In genomic region chr17:60534613-60535157, GRCh38 we compare ENCODE assay signal across 22 cellular contexts. TPM values are rescaled to one million over a fixed set of nuclear protein-coding genes. Genes with fewer than 3 reads are reported as not detected.
DNase-seq lines count a peak whose midpoint lies in the region; ATAC-seq, FAIRE-seq and TF ChIP-seq lines count a peak whose summit lies in the region.
"Had no signal": no experiment of that assay in that cellular context is flagged by ENCODE, and none has a peak within 500 bp of the region (broad histone marks: within the 10 kb centered on the region; RNA-seq: fewer than 3 reads in every experiment).

No MANE protein-coding gene starts in this region.

- no peaks in the 10 kb centered on the region for H3K27me3 ChIP-seq in AG04450 (ENCODE audit: control insufficient read depth, insufficient read depth, low read length)
- H3K27me3 ChIP-seq in pancreas = no peaks in the 10 kb centered on the region
- H3K27me3 ChIP-seq in smooth muscle cell (ENCODE audit: low read depth) = no peaks in the 10 kb centered on the region
- H3K27me3 ChIP-seq: SJSA1 had no signal

- 55 to 58% methylated on average over 7 of the region's 7 CpGs for WGBS in pancreas, 2 donors
- WGBS in smooth muscle cell (ENCODE audit: low lambda C conversion rate) = 85% methylated on average over 7 of the region's 7 CpGs

- H3K9me3 ChIP-seq in AG04450 (ENCODE audit: control insufficient read depth, insufficient read depth, low read length) = no peaks in the 10 kb centered on the region
- no peaks in the 10 kb centered on the region for H3K9me3 ChIP-seq in pancreas
- no peaks in the 10 kb centered on the region for H3K9me3 ChIP-seq in smooth muscle cell (replicated peaks; ENCODE audit: low read depth)
- H3K9me3 ChIP-seq: Caco-2, SJSA1 had no signal

- H3K4me1 ChIP-seq in pancreas = peaks cover 0 to 8% (median 0%) of the 10 kb centered on the region in 3 donors
- no peaks in the 10 kb centered on the region for H3K4me1 ChIP-seq in smooth muscle cell (ENCODE audit: low read depth)
- H3K4me1 ChIP-seq: Caco-2 had no signal

- H2AFZ ChIP-seq in smooth muscle cell (ENCODE audit: low read depth) = no peak overlapping the region
- H2AFZ ChIP-seq: PC-9 had no signal

- peaks cover 9% of the 10 kb centered on the region for H3F3A ChIP-seq in smooth muscle cell (ENCODE audit: low read depth)

- CTCF ChIA-PET in AG04450 (lab: Charles Lee) = interaction anchor here (1.1 kb wide), 1 partner anchor 35 kb away, joined by 4 read pairs; no protein-coding TSS in a partner anchor

- H3K36me3 Mint-ChIP-seq in activated T-helper 1 cell treated with anti-CD3 and anti-CD28 coated beads, Interleukin-12 subunit alpha, Interleukin-12 subunit beta, Interleukin-2, Interleukin-4 antibody, amounts not matched to agents 30 ng/mL and 10 ng/mL and 1 ng/mL, durations not matched to agents 14 hours and 24 hours and 36 hours (ENCODE audit: low read depth) = no peaks in the 10 kb centered on the region
- H3K36me3 Mint-ChIP-seq: CD4-positive, CD25-positive, alpha-beta regulatory T cell had no signal

- H3K27ac ChIP-seq in AG04450 (ENCODE audit: low read depth, low read length) (peak overlapping the region; percentile 71), pancreas (peak overlapping the region in 1 of 4 donors; percentile 30), smooth muscle cell (ENCODE audit: low read depth) (no peak overlapping the region)
- H3K27ac ChIP-seq: PC-9, SJSA1 had no signal

- H3K4me3 ChIP-seq in AG04450 (ENCODE audit: low read depth, low read length) (no peak overlapping the region), fibroblast of villous mesenchyme (ENCODE audit: low read depth, low read length) (no peak overlapping the region), pancreas (no peak overlapping the region), smooth muscle cell (no peak overlapping the region)
- H3K4me3 ChIP-seq: PC-9, SJSA1 had no signal

- no peak overlapping the region for H3K27ac Mint-ChIP-seq in activated T-helper 1 cell treated with anti-CD3 and anti-CD28 coated beads, Interleukin-12 subunit alpha, Interleukin-12 subunit beta, Interleukin-2, Interleukin-4 antibody, amounts not matched to agents 30 ng/mL and 10 ng/mL and 1 ng/mL, durations not matched to agents 14 hours and 24 hours and 36 hours
- H3K27ac Mint-ChIP-seq: CD4-positive, CD25-positive, alpha-beta regulatory T cell had no signal

- intact Hi-C loops in pancreas (cut with DNase I) = no loop called here
- intact Hi-C loops in activated T-helper 1 cell treated with anti-CD3 and anti-CD28 coated beads, Interleukin-12 subunit alpha, Interleukin-12 subunit beta, Interleukin-2, Interleukin-4 antibody, amounts not matched to agents 30 ng/mL and 10 ng/mL and 1 ng/mL, durations not matched to agents 14 hours and 24 hours and 36 hours (cut with micrococcal nuclease) = no loop called here

- H4K20me1 ChIP-seq in smooth muscle cell (ENCODE audit: low read depth) = peaks cover 7% of the 10 kb centered on the region

- H3K9ac ChIP-seq in smooth muscle cell (ENCODE audit: low read depth) = no peak overlapping the region

- H3K4me1 Mint-ChIP-seq in activated T-helper 1 cell treated with anti-CD3 and anti-CD28 coated beads, Interleukin-12 subunit alpha, Interleukin-12 subunit beta, Interleukin-2, Interleukin-4 antibody, amounts not matched to agents 30 ng/mL and 10 ng/mL and 1 ng/mL, durations not matched to agents 14 hours and 24 hours and 36 hours (ENCODE audit: low read depth) = no peaks in the 10 kb centered on the region

- no peaks in the 10 kb centered on the region for H3K9me3 Mint-ChIP-seq in activated T-helper 1 cell treated with anti-CD3 and anti-CD28 coated beads, Interleukin-12 subunit alpha, Interleukin-12 subunit beta, Interleukin-2, Interleukin-4 antibody, amounts not matched to agents 30 ng/mL and 10 ng/mL and 1 ng/mL, durations not matched to agents 14 hours and 24 hours and 36 hours
- H3K9me3 Mint-ChIP-seq: HFFc6 had no signal

- POLR2A ChIA-PET in AG04450 (lab: Yijun Ruan, JAX) = interaction anchor here (0.8 to 3.3 kb wide), 2 partner anchors 8 to 39 kb away, joined by 3 to 20 read pairs; partner anchors contain the start of gene APPBP2

- H3K36me3 ChIP-seq in pancreas (no peaks in the 10 kb centered on the region), smooth muscle cell (ENCODE audit: low read depth) (no peaks in the 10 kb centered on the region)
- H3K36me3 ChIP-seq: SJSA1 had no signal

- peak in 3 of 4 donors; percentile 47 to 48 (median 48) for ATAC-seq in pancreas

- no peak overlapping the region for H3K4me3 Mint-ChIP-seq in activated T-helper 1 cell treated with anti-CD3 and anti-CD28 coated beads, Interleukin-12 subunit alpha, Interleukin-12 subunit beta, Interleukin-2, Interleukin-4 antibody, amounts not matched to agents 30 ng/mL and 10 ng/mL and 1 ng/mL, durations not matched to agents 14 hours and 24 hours and 36 hours
- H3K4me3 Mint-ChIP-seq: CD4-positive, CD25-positive, alpha-beta regulatory T cell; HFFc6 had no signal

- H3K27me3 Mint-ChIP-seq in activated T-helper 1 cell treated with anti-CD3 and anti-CD28 coated beads, Interleukin-12 subunit alpha, Interleukin-12 subunit beta, Interleukin-2, Interleukin-4 antibody, amounts not matched to agents 30 ng/mL and 10 ng/mL and 1 ng/mL, durations not matched to agents 14 hours and 24 hours and 36 hours (ENCODE audit: insufficient read depth) = peaks cover 7% of the 10 kb centered on the region

- DNase-seq in AG04450 (ENCODE audit: low read depth, low spot score) = no peak
- peak; percentile 44 for DNase-seq in OCI-M1 (lab: John Stamatoyannopoulos, UW)
- peak; percentile 56 for DNase-seq in fibroblast of villous mesenchyme (ENCODE audit: low read depth)
- no peak for DNase-seq in pancreas
- DNase-seq in smooth muscle cell (lab: John Stamatoyannopoulos, UW; ENCODE audit: unreplicated experiment) = no peak
- DNase-seq in activated T-helper 1 cell treated with anti-CD3 and anti-CD28 coated beads, Interleukin-12 subunit alpha, Interleukin-12 subunit beta, Interleukin-2, Interleukin-4 antibody, amounts not matched to agents 30 ng/mL and 10 ng/mL and 1 ng/mL, durations not matched to agents 14 hours and 24 hours and 36 hours (ENCODE audit: low spot score) = no peak
- no peak for DNase-seq in foreskin melanocyte
- no peak for DNase-seq in activated CD4-positive, alpha-beta T cell treated with anti-CD3 and anti-CD28 coated beads for 1 hour
- DNase-seq: Caco-2; CD4-positive, CD25-positive, alpha-beta regulatory T cell; Kasumi-1; MM.1S; NCI-H1105 treated with DMSO at 0.1 percent for 48 hours; NCI-H1694 treated with DMSO at 0.1 percent for 48 hours; NCI-H2107; NCI-H226; NCI-H526 treated with DMSO at 0.1 percent for 48 hours; NK-92 treated with Interleukin-12 subunit alpha and Interleukin-12 subunit beta, amount 100 ng/mL, for 24 hours; PC-9 had no signal

- H3K79me2 ChIP-seq in smooth muscle cell (ENCODE audit: low read depth) = no peaks in the 10 kb centered on the region

- no peak overlapping the region for H3K4me2 ChIP-seq in smooth muscle cell
- H3K4me2 ChIP-seq: PC-9 had no signal

- TF ChIP-seq CTCF in AG04450 (IDR thresholded peaks at IDR 0.05; ENCODE audit: low read depth, low read length) (no peak), fibroblast of villous mesenchyme (IDR thresholded peaks at IDR 0.05; ENCODE audit: insufficient read depth, low read depth, low read length) (no peak), pancreas (IDR thresholded peaks at IDR 0.05) (no peak), smooth muscle cell (IDR thresholded peaks at IDR 0.05; ENCODE audit: borderline replicate concordance, insufficient read depth, poor library complexity, severe bottlenecking) (no peak)

- FAIRE-seq in pancreas (lab: Jason Lieb, UNC) = no peak
- FAIRE-seq: H54 had no signal

RNA-seq across cellular contexts. Expression of gene APPBP2, which starts 8.6 kb away (rescaled TPM):
- 37.0 and 55.1 TPM in 2 replicates for polyA plus RNA-seq in AG04450 (2011; rRNA removed)
- 80.7 and 99.0 TPM in 2 replicates for polyA minus RNA-seq in AG04450 (2011; rRNA and poly(A)+ RNA removed)
- total RNA-seq in fibroblast of villous mesenchyme = 42.8 and 69.1 TPM in 2 replicates
- 10 to 100 TPM; 16.9 to 29.6 (median 19.0) TPM for total RNA-seq in pancreas
- polyA plus RNA-seq in pancreas = 1 to 10 TPM; 4.0 to 7.2 TPM
- total RNA-seq in smooth muscle cell = 40.9 and 57.1 TPM in 2 replicates
- polyA plus RNA-seq in smooth muscle cell = 36.9 and 38.3 TPM in 2 replicates
- total RNA-seq in activated T-helper 1 cell treated with anti-CD3 and anti-CD28 coated beads, Interleukin-12 subunit alpha, Interleukin-12 subunit beta, Interleukin-2, Interleukin-4 antibody, amounts not matched to agents 30 ng/mL and 10 ng/mL and 1 ng/mL, durations not matched to agents 14 hours and 24 hours and 36 hours = 23.4 and 28.1 TPM in 2 replicates

Comparison
In these comparisons a context has a peak if more than half of its experiments do, and no peak if none do; other contexts are left out.
1. DNase-seq: peak in OCI-M1 (single experiment) and fibroblast of villous mesenchyme (single experiment); none in AG04450 (single experiment), pancreas (0 of 6), smooth muscle cell (single experiment), activated T-helper 1 cell treated with anti-CD3 and anti-CD28 coated beads, Interleukin-12 subunit alpha, Interleukin-12 subunit beta, Interleukin-2, Interleukin-4 antibody, amounts not matched to agents 30 ng/mL and 10 ng/mL and 1 ng/mL, durations not matched to agents 14 hours and 24 hours and 36 hours (single experiment), foreskin melanocyte (single experiment) and activated CD4-positive, alpha-beta T cell treated with anti-CD3 and anti-CD28 coated beads for 1 hour (single experiment).